Comparison of ENCODE assay signal across 8 cellular contexts in the genomic region with DNA sequence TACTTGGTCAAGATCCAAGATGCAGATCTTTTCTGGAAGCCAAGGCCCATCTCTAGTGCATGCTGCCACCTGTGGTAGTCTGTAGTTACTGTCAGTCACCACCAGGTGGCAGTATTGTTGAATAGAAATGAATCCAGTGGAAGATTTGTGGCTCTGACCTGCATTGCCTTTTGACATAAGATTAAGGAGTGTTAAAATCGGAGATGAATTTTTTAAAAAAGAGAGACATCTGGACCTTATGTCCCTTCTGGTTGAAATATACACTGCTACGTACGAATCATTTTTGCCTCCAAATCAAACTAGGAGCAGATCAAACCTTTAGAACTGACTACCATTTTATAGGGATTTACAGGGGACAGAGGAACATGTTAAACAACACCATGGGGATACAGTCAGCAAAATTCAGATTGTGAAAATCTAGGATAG. TPM values are rescaled to one million over a fixed set of nuclear protein-coding genes. Genes with fewer than 3 reads are reported as not detected.
DNase-seq lines count a peak whose midpoint lies in the region; ATAC-seq, FAIRE-seq and TF ChIP-seq lines count a peak whose summit lies in the region.

No MANE protein-coding gene starts in this region.

- WGBS in pancreas, 2 donors, result 80 to 90% methylated on average over 3 of the region's 3 CpGs
- 80 to 81% methylated on average over 3 of the region's 3 CpGs for WGBS in upper lobe of left lung, 2 donors

- ATAC-seq in GM18873 (IDR thresholded peaks at IDR 0.05; ENCODE audit: low FRiP score, unreplicated experiment), result peak; percentile 71
- ATAC-seq in pancreas, result peak; percentile 64 to 99 (median 94)
- ATAC-seq in upper lobe of left lung (ENCODE audit: low FRiP score in 2 of 2), result peak; percentile 82 to 92

- POLR2A ChIA-PET in RWPE1 (lab: Yijun Ruan, JAX; ENCODE audit: low non-redundant PET), result no interaction called here

- H3K4me3 ChIP-seq in AG10803 (ENCODE audit: low read length) (no peak overlapping the region), pancreas (no peak overlapping the region), upper lobe of left lung (no peak overlapping the region)

- H3K27ac ChIP-seq in RWPE1 (no peak overlapping the region), pancreas (no peak overlapping the region), upper lobe of left lung (no peak overlapping the region)

- FAIRE-seq in pancreas (lab: Jason Lieb, UNC), result peak; percentile 93

- H3K27me3 ChIP-seq in pancreas (no peaks in the 10 kb centered on the region), upper lobe of left lung (no peaks in the 10 kb centered on the region)

- DNase-seq in AG10803 (ENCODE audit: low read depth) (peak; percentile 65), LHCN-M2 (ENCODE audit: low read depth) (peak; percentile 82), RWPE1 (ENCODE audit: low spot score) (peak; percentile 46), activated T-helper 1 cell treated with Interleukin-2 at 50 U/mL for 16 hours (ENCODE audit: low read depth) (peak; percentile 48), fibroblast of the conjunctiva (ENCODE audit: low read depth) (peak; percentile 66), pancreas (peak in 4 of 6 donors; percentile 43 to 74 (median 52)), upper lobe of left lung (peak in 1 of 2 donors; percentile 79)

- H3K4me1 ChIP-seq in pancreas (peaks cover 0 to 8% (median 0%) of the 10 kb centered on the region in 3 donors), upper lobe of left lung (no peaks in the 10 kb centered on the region)

- H3K9me3 ChIP-seq in pancreas (no peaks in the 10 kb centered on the region), upper lobe of left lung (no peaks in the 10 kb centered on the region)

- no peaks in the 10 kb centered on the region for H3K36me3 ChIP-seq in pancreas
- H3K36me3 ChIP-seq in upper lobe of left lung, result peaks cover 0 to 4% (median 0%) of the 10 kb centered on the region in 4 donors

- CTCF ChIA-PET in RWPE1 (lab: Yijun Ruan, JAX), result interaction anchor here (0.5 to 0.8 kb wide), 4 partner anchors 106 to 302 kb away, joined by 3 to 4 read pairs (median 3); no protein-coding TSS in a partner anchor

- TF ChIP-seq EP300 in upper lobe of left lung (IDR thresholded peaks at IDR 0.05), result no peak

- intact Hi-C loops in pancreas (cut with DNase I), result loop anchor here in 2 of 3 donors (5.0 kb wide), 1 partner anchor 157 kb away; no protein-coding TSS in a partner anchor

- no peak for TF ChIP-seq POLR2A in upper lobe of left lung (IDR thresholded peaks at IDR 0.05)

- TF ChIP-seq CTCF in AG10803 (conservative IDR thresholded peaks at IDR 0.05; ENCODE audit: low read length), result peak; percentile 86
- TF ChIP-seq CTCF in RWPE1 (conservative IDR thresholded peaks at IDR 0.05; ENCODE audit: low read depth), result peak; percentile 79
- TF ChIP-seq CTCF in pancreas (IDR thresholded peaks at IDR 0.05), result peak; percentile 88 to 95 (median 90)
- peak; percentile 82 to 95 (median 87) for TF ChIP-seq CTCF in upper lobe of left lung (IDR thresholded peaks at IDR 0.05)

RNA-seq across cellular contexts. Expression of a gene that starts 46.9 kb away (rescaled TPM):
- total RNA-seq in LHCN-M2 (2014; rRNA removed) (0.75 and 0.90 TPM in 2 replicates), pancreas (1 to 10 TPM in 3 of 6 donors, under 1 TPM in 3; 0.08 to 1.8 (median 0.85) TPM), upper lobe of left lung (10 to 100 TPM in 3 of 6 donors, 1 to 10 TPM in 3; 5.5 to 19.9 (median 8.4) TPM)
- polyA plus RNA-seq in LHCN-M2 (2012), result not detected
- polyA plus RNA-seq in pancreas, result under 1 TPM; 0.09 to 0.11 TPM
